In the genomic region with DNA sequence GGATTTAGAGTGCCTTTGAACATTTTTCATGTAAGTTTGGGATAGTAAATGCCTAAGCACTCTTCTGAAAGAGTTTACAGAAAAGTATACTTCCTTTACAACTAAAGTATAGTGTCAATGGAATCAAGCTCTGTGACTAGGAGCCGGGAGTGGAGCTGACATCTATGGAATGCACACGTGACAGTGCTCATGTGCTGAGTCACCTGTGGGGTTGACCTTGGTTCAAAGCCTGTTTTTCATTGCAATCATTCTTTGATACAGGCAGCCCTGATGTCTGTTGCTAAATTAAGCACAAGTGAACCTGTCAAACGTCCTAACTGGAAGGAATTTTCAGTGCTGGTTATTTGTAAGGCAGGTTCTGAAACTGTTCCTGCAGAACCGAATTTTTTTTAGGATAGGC, we compare ENCODE assay signal across 8 cellular contexts.
DNase-seq lines count a peak whose midpoint lies in the region; ATAC-seq and TF ChIP-seq lines count a peak whose summit lies in the region.

No MANE protein-coding gene starts in this region.

- H3K4me1 Mint-ChIP-seq in nephron, result peaks cover 33% of the 10 kb centered on the region
- no peaks in the 10 kb centered on the region for H3K4me1 Mint-ChIP-seq in naive thymus-derived CD8-positive, alpha-beta T cell

- H3K27ac ChIP-seq in SK-N-SH (ENCODE audit: low read depth in 2 of 2, low read length in 1 of 2), result no peak overlapping the region

- no peak for ATAC-seq in naive thymus-derived CD8-positive, alpha-beta T cell
- no peak for ATAC-seq in HG03432 (IDR thresholded peaks at IDR 0.05; ENCODE audit: unreplicated experiment)

- no peaks in the 10 kb centered on the region for H3K27me3 Mint-ChIP-seq in nephron (ENCODE audit: low read depth)
- peaks cover 24 to 53% (median 29%) of the 10 kb centered on the region in 5 donors for H3K27me3 Mint-ChIP-seq in naive thymus-derived CD8-positive, alpha-beta T cell

- no peaks in the 10 kb centered on the region for H3F3A ChIP-seq in SK-N-SH (replicated peaks; ENCODE audit: insufficient read depth)

- no peak overlapping the region for H3K4me3 ChIP-seq in SK-N-SH (ENCODE audit: low read depth in 2 of 2, low read length in 1 of 2)
- no peak overlapping the region for H3K4me3 ChIP-seq in fibroblast of villous mesenchyme (ENCODE audit: low read depth, low read length)

- no peaks in the 10 kb centered on the region for H3K27me3 ChIP-seq in SK-N-SH (ENCODE audit: insufficient read depth)

- H3K36me3 ChIP-seq in SK-N-SH (replicated peaks in 1 of 2; ENCODE audit: control insufficient read depth in 1 of 2, insufficient read depth in 2 of 2, low read length in 1 of 2), result no peaks in the 10 kb centered on the region

- peaks cover 5% of the 10 kb centered on the region; the same call in 1 of the 2 replicates for H3K9me3 ChIP-seq in SK-N-SH

- H4K20me1 ChIP-seq in SK-N-SH (ENCODE audit: insufficient read depth), result no peaks in the 10 kb centered on the region

- no peak for TF ChIP-seq EP300 in SK-N-SH (IDR thresholded peaks at IDR 0.05; ENCODE audit: borderline replicate concordance in 1 of 2, low read depth in 1 of 2, low read length in 1 of 2)

- peak overlapping the region; percentile 17 to 65 (median 35) for H3K27ac Mint-ChIP-seq in nephron
- no peak overlapping the region for H3K27ac Mint-ChIP-seq in naive thymus-derived CD8-positive, alpha-beta T cell

- 9% methylated on average over 4 of the region's 4 CpGs for WGBS in SK-N-SH (ENCODE audit: low lambda C conversion rate)

- no peak for TF ChIP-seq CTCF in SK-N-SH (IDR thresholded peaks at IDR 0.05)
- TF ChIP-seq CTCF in fibroblast of villous mesenchyme (IDR thresholded peaks at IDR 0.05; ENCODE audit: insufficient read depth, low read depth, low read length), result no peak
- TF ChIP-seq CTCF in nephron (IDR thresholded peaks at IDR 0.05; ENCODE audit: unreplicated experiment in 3 of 3), result no peak

- no peaks in the 10 kb centered on the region for H3K9me2 ChIP-seq in SK-N-SH

- H3K9me3 Mint-ChIP-seq in nephron, result peaks cover 28% of the 10 kb centered on the region
- H3K9me3 Mint-ChIP-seq in naive thymus-derived CD8-positive, alpha-beta T cell, result peaks cover 5 to 45% (median 34%) of the 10 kb centered on the region in 9 donors

- 0 out of 2 replicates have a peak overlapping the region, but pooled peaks have one; percentile 18 for H3K4me2 ChIP-seq in SK-N-SH

- CTCF ChIA-PET in SK-N-SH (lab: Yijun Ruan, JAX), result no interaction called here

- H3K4me1 ChIP-seq in SK-N-SH (ENCODE audit: control insufficient read depth in 1 of 2, insufficient read depth in 2 of 2, low read depth in 1 of 2, low read length in 1 of 2), result no peaks in the 10 kb centered on the region

- H2AFZ ChIP-seq in SK-N-SH (ENCODE audit: low read depth), result no peak overlapping the region

- H3K4me3 Mint-ChIP-seq in nephron, result peak overlapping the region in 1 of 3 experiments; percentile 2
- H3K4me3 Mint-ChIP-seq in naive thymus-derived CD8-positive, alpha-beta T cell, result no peak overlapping the region

- no peaks in the 10 kb centered on the region for H3K79me2 ChIP-seq in SK-N-SH (ENCODE audit: insufficient read depth)

- peaks cover 13% of the 10 kb centered on the region for H3K36me3 Mint-ChIP-seq in nephron (ENCODE audit: low read depth)
- H3K36me3 Mint-ChIP-seq in naive thymus-derived CD8-positive, alpha-beta T cell, result peaks cover 5 to 37% (median 21%) of the 10 kb centered on the region in 3 donors

- DNase-seq in DMS53 treated with DMSO at 0.1 percent for 48 hours (lab: John Stamatoyannopoulos, UW; ENCODE audit: unreplicated experiment), result peak; percentile 23
- DNase-seq in SK-N-SH, result no peak
- peak; percentile 64 for DNase-seq in fibroblast of villous mesenchyme (ENCODE audit: low read depth)
- DNase-seq in effector CD8-positive, alpha-beta T cell (lab: John Stamatoyannopoulos, UW), result no peak
- no peak for DNase-seq in HUDEP-2 (lab: John Stamatoyannopoulos, UW; ENCODE audit: unreplicated experiment in 76 of 76)
- DNase-seq in naive thymus-derived CD8-positive, alpha-beta T cell, result no peak

- no peak for TF ChIP-seq RAD21 in SK-N-SH (IDR thresholded peaks at IDR 0.05; ENCODE audit: low read length)

- POLR2A ChIA-PET in SK-N-SH (lab: Yijun Ruan, JAX), result no interaction called here
- POLR2A ChIA-PET in naive thymus-derived CD8-positive, alpha-beta T cell (lab: Charles Lee), result no interaction called here

- H3K9ac ChIP-seq in SK-N-SH, result no peak overlapping the region

TF ChIP-seq in SK-N-SH, 30 proteins besides CTCF, POLR2A, EP300 and RAD21:
- TF ChIP-seq JUND (IDR thresholded peaks at IDR 0.05), result 0 out of 2 replicates have a peak, but pooled peaks have one; percentile 33
- TF ChIP-seq, protein P1, sequence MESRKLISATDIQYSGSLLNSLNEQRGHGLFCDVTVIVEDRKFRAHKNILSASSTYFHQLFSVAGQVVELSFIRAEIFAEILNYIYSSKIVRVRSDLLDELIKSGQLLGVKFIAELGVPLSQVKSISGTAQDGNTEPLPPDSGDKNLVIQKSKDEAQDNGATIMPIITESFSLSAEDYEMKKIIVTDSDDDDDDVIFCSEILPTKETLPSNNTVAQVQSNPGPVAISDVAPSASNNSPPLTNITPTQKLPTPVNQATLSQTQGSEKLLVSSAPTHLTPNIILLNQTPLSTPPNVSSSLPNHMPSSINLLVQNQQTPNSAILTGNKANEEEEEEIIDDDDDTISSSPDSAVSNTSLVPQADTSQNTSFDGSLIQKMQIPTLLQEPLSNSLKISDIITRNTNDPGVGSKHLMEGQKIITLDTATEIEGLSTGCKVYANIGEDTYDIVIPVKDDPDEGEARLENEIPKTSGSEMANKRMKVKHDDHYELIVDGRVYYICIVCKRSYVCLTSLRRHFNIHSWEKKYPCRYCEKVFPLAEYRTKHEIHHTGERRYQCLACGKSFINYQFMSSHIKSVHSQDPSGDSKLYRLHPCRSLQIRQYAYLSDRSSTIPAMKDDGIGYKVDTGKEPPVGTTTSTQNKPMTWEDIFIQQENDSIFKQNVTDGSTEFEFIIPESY (IDR thresholded peaks at IDR 0.05; ENCODE audit: borderline replicate concordance, low read depth), result no peak
- TF ChIP-seq, protein P2, sequence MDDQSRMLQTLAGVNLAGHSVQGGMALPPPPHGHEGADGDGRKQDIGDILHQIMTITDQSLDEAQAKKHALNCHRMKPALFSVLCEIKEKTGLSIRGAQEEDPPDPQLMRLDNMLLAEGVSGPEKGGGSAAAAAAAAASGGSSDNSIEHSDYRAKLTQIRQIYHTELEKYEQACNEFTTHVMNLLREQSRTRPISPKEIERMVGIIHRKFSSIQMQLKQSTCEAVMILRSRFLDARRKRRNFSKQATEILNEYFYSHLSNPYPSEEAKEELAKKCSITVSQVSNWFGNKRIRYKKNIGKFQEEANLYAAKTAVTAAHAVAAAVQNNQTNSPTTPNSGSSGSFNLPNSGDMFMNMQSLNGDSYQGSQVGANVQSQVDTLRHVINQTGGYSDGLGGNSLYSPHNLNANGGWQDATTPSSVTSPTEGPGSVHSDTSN (IDR thresholded peaks at IDR 0.05), result peak; percentile 31; the same call in 1 of the 2 replicates
- no peak for TF ChIP-seq RFX5 (IDR thresholded peaks at IDR 0.05; ENCODE audit: low read length)
- TF ChIP-seq, protein P3, sequence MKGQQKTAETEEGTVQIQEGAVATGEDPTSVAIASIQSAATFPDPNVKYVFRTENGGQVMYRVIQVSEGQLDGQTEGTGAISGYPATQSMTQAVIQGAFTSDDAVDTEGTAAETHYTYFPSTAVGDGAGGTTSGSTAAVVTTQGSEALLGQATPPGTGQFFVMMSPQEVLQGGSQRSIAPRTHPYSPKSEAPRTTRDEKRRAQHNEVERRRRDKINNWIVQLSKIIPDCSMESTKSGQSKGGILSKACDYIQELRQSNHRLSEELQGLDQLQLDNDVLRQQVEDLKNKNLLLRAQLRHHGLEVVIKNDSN (IDR thresholded peaks at IDR 0.05; ENCODE audit: borderline replicate concordance, low read depth), result peak; percentile 69
- TF ChIP-seq NRF1 (IDR thresholded peaks at IDR 0.05; ENCODE audit: low read depth, low read length), result no peak
- TF ChIP-seq NFIC (IDR thresholded peaks at IDR 0.05; ENCODE audit: borderline replicate concordance), result no peak
- TF ChIP-seq FOSL2 (IDR thresholded peaks at IDR 0.05; ENCODE audit: borderline replicate concordance, low read depth), result peak; percentile 11; the same call in 1 of the 2 replicates
- no peak for TF ChIP-seq TEAD4 (IDR thresholded peaks at IDR 0.05; ENCODE audit: borderline replicate concordance, insufficient read depth)
- TF ChIP-seq GABPA (IDR thresholded peaks at IDR 0.05; ENCODE audit: low read depth), result no peak
- no peak for TF ChIP-seq CHD2 (IDR thresholded peaks at IDR 0.05; ENCODE audit: low read length, partially characterized antibody)

Comparison
In these comparisons a context has a peak if more than half of its experiments do, and no peak if none do; other contexts are left out.
1. DNase-seq: peak in DMS53 treated with DMSO at 0.1 percent for 48 hours (single experiment) and fibroblast of villous mesenchyme (single experiment); none in SK-N-SH (single experiment), effector CD8-positive, alpha-beta T cell (single experiment), HUDEP-2 (0 of 76) and naive thymus-derived CD8-positive, alpha-beta T cell (0 of 10).
2. H3K27ac Mint-ChIP-seq: peak in nephron (3 of 3); none in naive thymus-derived CD8-positive, alpha-beta T cell (0 of 10).